Comparison of ENCODE assay signal across 8 cellular contexts in genomic region chr20:63736893-63737689, GRCh38. TPM values are rescaled to one million over a fixed set of nuclear protein-coding genes. Genes with fewer than 3 reads are reported as not detected.
A peak's percentile ranks its signal among the peaks of the same experiment; 100 is the strongest.
DNase-seq lines count a peak whose midpoint lies in the region; ATAC-seq and TF ChIP-seq lines count a peak whose summit lies in the region.
"Had no signal": no experiment of that assay in that cellular context is flagged by ENCODE, and none has a peak within 500 bp of the region (broad histone marks: within the 10 kb centered on the region; RNA-seq: fewer than 3 reads in every experiment).

No MANE protein-coding gene starts in this region.

- CTCF ChIA-PET in HCT116 (lab: Charles Lee) = interaction anchor here (1.6 kb wide), 1 partner anchor 14 kb away, joined by 3 read pairs; no protein-coding TSS in a partner anchor

- peak overlapping the region; percentile 76 for H3K27ac Mint-ChIP-seq in stimulated activated memory B cell treated with anti-CD40 and anti-IgM and Interleukin-4, amounts not matched to agents 10 μg/mL and 1 μg/mL and 100 μg/mL, for 72 hours

- intact Hi-C loops in HCT116 (cut with micrococcal nuclease) = loop anchor here (10.0 kb wide), 1 partner anchor 128 kb away; the partner anchor contains the start of genes ABHD16B and TPD52L2

- RAD21 ChIA-PET in HCT116 (lab: Charles Lee; ENCODE audit: low non-redundant PET in 1 of 2, low total read pairs in 2 of 2, uncharacterized antibody in 2 of 2, unreplicated experiment in 2 of 2) = interaction anchor here (0.5 to 0.7 kb wide), 4 partner anchors 49 to 219 kb away, joined by 3 to 4 read pairs (median 3); partner anchors contain the start of gene UCKL1 (in 1 of the 2)

- H3K4me2 ChIP-seq in HCT116 (ENCODE audit: low read length) = peak overlapping the region; percentile 66

- H3K4me3 Mint-ChIP-seq in stimulated activated memory B cell treated with anti-CD40 and anti-IgM and Interleukin-4, amounts not matched to agents 10 μg/mL and 1 μg/mL and 100 μg/mL, for 72 hours = peak overlapping the region; percentile 79

- H3K4me1 ChIP-seq in HCT116 (ENCODE audit: control insufficient read depth in 1 of 2, insufficient read depth in 2 of 2, low read length in 2 of 2) = peaks cover 20 to 50% of the 10 kb centered on the region in 2 experiments; a peak in 3 of 4 replicates
- H3K4me1 ChIP-seq in esophagus (ENCODE audit: control insufficient read depth in 2 of 2, insufficient read depth in 2 of 2, low read length in 1 of 2) = peaks cover 6 to 32% of the 10 kb centered on the region in 2 donors

- no peak overlapping the region for H2AFZ ChIP-seq in HCT116 (ENCODE audit: low read depth, low read length, poor library complexity, severe bottlenecking)

- H3K27me3 ChIP-seq in HCT116 (ENCODE audit: insufficient read depth, low read length) (no peaks in the 10 kb centered on the region), esophagus (ENCODE audit: control insufficient read depth in 1 of 2, insufficient read depth in 2 of 2, low read length in 2 of 2) (no peaks in the 10 kb centered on the region)

- H3K27ac ChIP-seq in HCT116 (ENCODE audit: low read depth, low read length) = peak overlapping the region; percentile 84
- H3K27ac ChIP-seq in esophagus (ENCODE audit: low read depth in 2 of 2, low read length in 1 of 2) = peak overlapping the region; percentile 27 to 49

- TF ChIP-seq POLR2A in HCT116 (IDR thresholded peaks at IDR 0.05; ENCODE audit: borderline replicate concordance, extremely low read depth, insufficient read depth, insufficient read length) = no peak

- H3K4me3 ChIP-seq in HCT116 (replicated peaks in 1 of 2; ENCODE audit: low read depth in 1 of 2, low read length in 2 of 2) (peak overlapping the region; percentile 42 to 52), esophagus (ENCODE audit: low read depth in 1 of 2, low read length in 2 of 2) (peak overlapping the region; percentile 25 to 51)

- peaks cover 32% of the 10 kb centered on the region for H3K79me2 ChIP-seq in HCT116 (ENCODE audit: insufficient read depth, low read length)

- WGBS in esophagus, 2 donors = 23 to 28% methylated on average over 29 to 30 of the region's 30 CpGs

- DNase-seq in HCT116 (ENCODE audit: low read depth, low spot score) = no peak
- peak; percentile 52 to 61 for DNase-seq in activated CD4-positive, alpha-beta T cell treated with anti-CD3 and anti-CD28 coated beads for 4 hours
- DNase-seq in NCI-H2029 treated with DMSO at 0.1 percent for 48 hours (lab: John Stamatoyannopoulos, UW) = no peak
- DNase-seq in NOMO-1 (lab: John Stamatoyannopoulos, UW; ENCODE audit: unreplicated experiment in 2 of 2) = no peak
- DNase-seq in NCI-H510A treated with DMSO at 0.1 percent for 48 hours (lab: John Stamatoyannopoulos, UW) = no peak
- DNase-seq: KG1 had no signal

- no peaks in the 10 kb centered on the region for H3K9me2 ChIP-seq in HCT116 (ENCODE audit: insufficient read depth)

- peak overlapping the region; percentile 56 for H3K9ac ChIP-seq in HCT116 (ENCODE audit: low read length)

- peaks cover 32% of the 10 kb centered on the region for H3K4me1 Mint-ChIP-seq in stimulated activated memory B cell treated with anti-CD40 and anti-IgM and Interleukin-4, amounts not matched to agents 10 μg/mL and 1 μg/mL and 100 μg/mL, for 72 hours

- POLR2A ChIA-PET in HCT116 (lab: Charles Lee) = interaction anchor here (1.0 kb wide), 1 partner anchor 31 kb away, joined by 4 read pairs; no protein-coding TSS in a partner anchor

- BruUV-seq in HCT116 (replicated peaks; lab: Mats Ljungman, UMichigan) = no TSS peak

- H4K20me1 ChIP-seq in HCT116 (ENCODE audit: insufficient read depth) = no peaks in the 10 kb centered on the region

- peaks cover 16% of the 10 kb centered on the region for H3K36me3 Mint-ChIP-seq in stimulated activated memory B cell treated with anti-CD40 and anti-IgM and Interleukin-4, amounts not matched to agents 10 μg/mL and 1 μg/mL and 100 μg/mL, for 72 hours

- ATAC-seq in HCT116 = no peak
- ATAC-seq in stimulated activated memory B cell treated with anti-CD40 and anti-IgM and Interleukin-4, amounts not matched to agents 10 μg/mL and 1 μg/mL and 100 μg/mL, for 72 hours = peak; percentile 53

- H3K9me3 Mint-ChIP-seq in stimulated activated memory B cell treated with anti-CD40 and anti-IgM and Interleukin-4, amounts not matched to agents 10 μg/mL and 1 μg/mL and 100 μg/mL, for 72 hours = no peaks in the 10 kb centered on the region

- no peak for TF ChIP-seq CTCF in HCT116 (IDR thresholded peaks at IDR 0.05 in 2 of 3, conservative IDR thresholded peaks at IDR 0.05 in 1 of 3; ENCODE audit: borderline replicate concordance in 1 of 3, insufficient read depth in 1 of 3, low read depth in 2 of 3, low read length in 2 of 3)

- H3K9me3 ChIP-seq in HCT116 (ENCODE audit: control insufficient read depth in 1 of 2, insufficient read depth in 1 of 2, low read depth in 1 of 2, low read length in 2 of 2) (no peaks in the 10 kb centered on the region), esophagus (ENCODE audit: control insufficient read depth in 2 of 2, insufficient read depth in 1 of 2, low read depth in 1 of 2, low read length in 1 of 2) (no peaks in the 10 kb centered on the region)

- H3K27me3 Mint-ChIP-seq in stimulated activated memory B cell treated with anti-CD40 and anti-IgM and Interleukin-4, amounts not matched to agents 10 μg/mL and 1 μg/mL and 100 μg/mL, for 72 hours = no peaks in the 10 kb centered on the region

- peaks cover 0 to 17% of the 10 kb centered on the region in 2 experiments; a peak in 2 of 4 replicates for H3K36me3 ChIP-seq in HCT116 (ENCODE audit: control insufficient read depth in 1 of 2, insufficient read depth in 2 of 2, low read length in 2 of 2)
- peaks cover 0 to 32% of the 10 kb centered on the region in 2 donors for H3K36me3 ChIP-seq in esophagus (ENCODE audit: control insufficient read depth in 2 of 2, insufficient read depth in 2 of 2, low read length in 1 of 2)

- no peak for TF ChIP-seq RAD21 in HCT116 (IDR thresholded peaks at IDR 0.05; ENCODE audit: low read depth)

TF ChIP-seq in HCT116, 20 proteins besides CTCF, POLR2A, EP300 and RAD21:
- TF ChIP-seq TCF7L2 (IDR thresholded peaks at IDR 0.05; ENCODE audit: borderline replicate concordance, extremely low read depth, insufficient read depth, insufficient read length) (no peak), SIN3A (IDR thresholded peaks at IDR 0.05; ENCODE audit: low read depth) (0 out of 2 replicates have a peak, but pooled peaks have one; percentile 0), POLR2AphosphoS5 (IDR thresholded peaks at IDR 0.05; ENCODE audit: low read depth, low read length) (peak; percentile 34; the same call in 1 of the 2 replicates)

RNA-seq across cellular contexts. Expression of gene LIME1, which starts 0.6 kb away (rescaled TPM):
- 27.4 TPM for total RNA-seq in HCT116 (2021; ENCODE audit: unreplicated experiment)
- 20.3 and 24.1 TPM in 2 replicates for polyA plus RNA-seq in HCT116 (2012)
- polyA plus RNA-seq in esophagus = 10 to 100 TPM; 12.6 to 24.5 TPM

RNA-seq across cellular contexts. Expression of gene SLC2A4RG, which starts 2.5 kb away (rescaled TPM):
- total RNA-seq in HCT116 (2021; ENCODE audit: unreplicated experiment) = 121 TPM
- polyA plus RNA-seq in HCT116 (2012) = 69.7 and 77.1 TPM in 2 replicates
- polyA plus RNA-seq in esophagus = 10 to 100 TPM; 43.8 to 77.5 TPM

RNA-seq across cellular contexts. Expression of gene ZGPAT, which starts 29.3 kb away (rescaled TPM):
- 30.6 TPM for total RNA-seq in HCT116 (2021; ENCODE audit: unreplicated experiment)
- polyA plus RNA-seq in HCT116 (2012) = 18.5 and 21.0 TPM in 2 replicates
- polyA plus RNA-seq in esophagus = 10 to 100 TPM; 24.4 to 38.9 TPM

RNA-seq across cellular contexts. Expression of gene ARFRP1, which starts 29.3 kb away (rescaled TPM):
- 53.7 TPM for total RNA-seq in HCT116 (2021; ENCODE audit: unreplicated experiment)
- polyA plus RNA-seq in HCT116 (2012) = 36.3 and 39.8 TPM in 2 replicates
- polyA plus RNA-seq in esophagus = 10 to 100 TPM; 33.9 to 35.4 TPM

RNA-seq across cellular contexts. Expression of gene TNFRSF6B, which starts 40.6 kb away (rescaled TPM):
- total RNA-seq in HCT116 (2021; ENCODE audit: unreplicated experiment) = 147 TPM
- 342 and 380 TPM in 2 replicates for polyA plus RNA-seq in HCT116 (2012)
- 10 to 100 TPM in 1 of 2 donors, 1 to 10 TPM in 1; 2.6 to 15.2 TPM for polyA plus RNA-seq in esophagus

Comparison
In these comparisons a context has a peak if more than half of its experiments do, and no peak if none do; other contexts are left out.
1. DNase-seq: peak in activated CD4-positive, alpha-beta T cell treated with anti-CD3 and anti-CD28 coated beads for 4 hours (2 of 2); none in HCT116 (single experiment), NCI-H2029 treated with DMSO at 0.1 percent for 48 hours (single experiment), NOMO-1 (0 of 2) and NCI-H510A treated with DMSO at 0.1 percent for 48 hours (single experiment).